8 cellular contexts compared by ENCODE assay signal in the genomic region with DNA sequence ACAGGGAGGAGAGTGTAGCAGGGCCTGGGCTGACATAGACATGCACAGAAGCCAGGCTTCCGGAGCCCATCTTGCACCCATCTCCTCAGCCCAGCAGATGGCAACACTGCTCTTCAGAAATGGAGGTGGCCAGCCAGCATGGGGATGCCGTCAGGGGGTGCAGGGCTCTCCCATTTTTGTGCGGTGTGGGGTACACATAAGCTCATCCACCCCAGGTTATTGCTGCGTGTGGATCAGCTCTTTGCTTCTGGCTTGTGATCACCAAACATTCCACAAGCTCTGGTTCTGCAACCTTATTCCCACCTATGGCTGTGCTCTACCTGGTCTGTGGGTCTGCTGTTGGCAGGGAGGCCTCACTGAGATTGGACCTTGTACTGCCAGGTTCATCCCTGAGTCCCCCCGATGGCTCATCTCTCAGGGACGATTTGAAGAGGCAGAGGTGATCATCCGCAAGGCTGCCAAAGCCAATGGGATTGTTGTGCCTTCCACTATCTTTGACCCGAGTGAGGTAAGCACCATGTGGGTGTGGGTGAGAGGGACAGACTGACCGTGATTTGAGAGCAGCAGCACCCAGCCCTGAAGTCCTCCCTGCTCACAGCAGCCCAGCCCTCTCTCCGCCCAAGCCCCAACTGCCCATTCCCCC. TPM values are rescaled to one million over a fixed set of nuclear protein-coding genes. Genes with fewer than 3 reads are reported as not detected.
DNase-seq lines count a peak whose midpoint lies in the region; ATAC-seq and TF ChIP-seq lines count a peak whose summit lies in the region.

No MANE protein-coding gene starts in this region.

- peak; percentile 79 for DNase-seq in AG08395 (ENCODE audit: low spot score)
- peak; percentile 20 for DNase-seq in NOMO-1 treated with DMSO at 0.1 percent for 48 hours (lab: John Stamatoyannopoulos, UW; ENCODE audit: unreplicated experiment)
- DNase-seq in activated CD8-positive, alpha-beta memory T cell treated with anti-CD3 and anti-CD28 coated beads for 48 hours (ENCODE audit: low read depth in 2 of 3, low spot score in 2 of 3): peak in 2 of 3 experiments; percentile 34 to 47
- peak; percentile 68 for DNase-seq in endothelial cell (ENCODE audit: low spot score)
- DNase-seq in stimulated activated CD8-positive, alpha-beta memory T cell treated with anti-CD3 and anti-CD28 coated beads, Interleukin-4, amount 100 ng/mL, for 24 hours (ENCODE audit: low read depth): peak; percentile 47

- no peaks in the 10 kb centered on the region for H3K9me3 ChIP-seq in mucosa of rectum (ENCODE audit: control insufficient read depth in 2 of 2, low read length in 2 of 2)

- H3K4me1 ChIP-seq in mucosa of rectum (ENCODE audit: control insufficient read depth in 2 of 2, insufficient read depth in 2 of 2, low read length in 2 of 2): peaks cover 32 to 46% of the 10 kb centered on the region in 2 donors

- H3K9ac ChIP-seq in mucosa of rectum (ENCODE audit: low read depth in 1 of 2, low read length in 2 of 2): peak overlapping the region; percentile 35 to 36

- H3K36me3 Mint-ChIP-seq in endothelial cell (ENCODE audit: low read depth, unreplicated experiment): no peaks in the 10 kb centered on the region

- no peak overlapping the region for H3K27ac Mint-ChIP-seq in endothelial cell (ENCODE audit: unreplicated experiment)

- H3K27me3 Mint-ChIP-seq in endothelial cell (ENCODE audit: unreplicated experiment): peaks cover 2% of the 10 kb centered on the region

- no peak overlapping the region for H3K4me3 Mint-ChIP-seq in endothelial cell (ENCODE audit: unreplicated experiment)

- H3K36me3 ChIP-seq in mucosa of rectum (ENCODE audit: control insufficient read depth in 2 of 2, insufficient read depth in 2 of 2, low read length in 2 of 2): peaks cover 12 to 33% of the 10 kb centered on the region in 2 donors

- H3K4me3 ChIP-seq in mucosa of rectum (ENCODE audit: low read length in 2 of 2): no peak overlapping the region

- no peaks in the 10 kb centered on the region for H3K27me3 ChIP-seq in mucosa of rectum (ENCODE audit: control insufficient read depth in 2 of 2, insufficient read depth in 2 of 2, low read length in 2 of 2)

- ATAC-seq in GM18519 (IDR thresholded peaks at IDR 0.05; ENCODE audit: low FRiP score, unreplicated experiment) (peak; percentile 73), HG03025 (IDR thresholded peaks at IDR 0.05; ENCODE audit: low FRiP score, unreplicated experiment) (peak; percentile 65)

- no peaks in the 10 kb centered on the region for H3K9me3 Mint-ChIP-seq in endothelial cell (ENCODE audit: unreplicated experiment)

- peaks cover 14% of the 10 kb centered on the region for H3K4me1 Mint-ChIP-seq in endothelial cell (ENCODE audit: unreplicated experiment)

- peak overlapping the region; percentile 86 to 87 for H3K27ac ChIP-seq in mucosa of rectum (ENCODE audit: low read depth in 2 of 2, low read length in 2 of 2)

- TF ChIP-seq CTCF in endothelial cell (IDR thresholded peaks at IDR 0.05; ENCODE audit: unreplicated experiment): peak; percentile 62

RNA-seq across cellular contexts. Expression of gene SLC22A5, which starts 17.3 kb away (rescaled TPM):
- 1.2 TPM for total RNA-seq in endothelial cell (ENCODE audit: unreplicated experiment)

Comparison
In these comparisons a context has a peak if more than half of its experiments do, and no peak if none do; other contexts are left out.
1. DNase-seq: peak in every context shown above with its lines; median percentile 79 in AG08395; 68 in endothelial cell; 47 in stimulated activated CD8-positive, alpha-beta memory T cell treated with anti-CD3 and anti-CD28 coated beads, Interleukin-4, amount 100 ng/mL, for 24 hours; 40 in activated CD8-positive, alpha-beta memory T cell treated with anti-CD3 and anti-CD28 coated beads for 48 hours; 20 in NOMO-1 treated with DMSO at 0.1 percent for 48 hours.